ENCODE assay signal across 30 cellular contexts in genomic region chr22:24214467-24215285, GRCh38. TPM values are rescaled to one million over a fixed set of nuclear protein-coding genes. Genes with fewer than 3 reads are reported as not detected.
DNase-seq lines count a peak whose midpoint lies in the region; ATAC-seq, FAIRE-seq and TF ChIP-seq lines count a peak whose summit lies in the region.
"Had no signal": no experiment of that assay in that cellular context is flagged by ENCODE, and none has a peak within 500 bp of the region (broad histone marks: within the 10 kb centered on the region; RNA-seq: fewer than 3 reads in every experiment).

No MANE protein-coding gene starts in this region.

- no peaks in the 10 kb centered on the region for H3K4me1 ChIP-seq in H1 (replicated peaks in 1 of 4; ENCODE audit: control insufficient read depth in 3 of 4, insufficient read depth in 4 of 4, low read length in 3 of 4)
- peaks cover 6% of the 10 kb centered on the region for H3K4me1 ChIP-seq in osteoblast (ENCODE audit: insufficient read depth, low read length)
- H3K4me1 ChIP-seq: psoas muscle, transverse colon had no signal

- CTCF ChIA-PET in H1 (lab: Charles Lee; ENCODE audit: partially characterized antibody) = interaction anchor here (0.8 to 6.0 kb wide), 10 partner anchors 9 to 206 kb away, joined by 3 to 56 read pairs (median 4); no protein-coding TSS in a partner anchor

- peak overlapping the region; percentile 0 for H4K91ac ChIP-seq in H1 (replicated peaks; ENCODE audit: insufficient read length, low read length)

- H3K4ac ChIP-seq in H1 (replicated peaks; ENCODE audit: insufficient read length, low read depth, low read length) = no peak overlapping the region

- peak overlapping the region; percentile 80; the same call in 1 of the 2 replicates for H4K8ac ChIP-seq in H1 (ENCODE audit: extremely low read depth, insufficient read depth, low read length)

- H3K79me2 ChIP-seq in H1 (ENCODE audit: control insufficient read depth in 1 of 2, insufficient read depth in 2 of 2, low read length in 2 of 2) = no peaks in the 10 kb centered on the region
- no peaks in the 10 kb centered on the region for H3K79me2 ChIP-seq in osteoblast (ENCODE audit: insufficient read depth, low read length)

- no peak overlapping the region for H2BK120ac ChIP-seq in H1 (replicated peaks; ENCODE audit: low read depth, low read length)

- H3K4me3 ChIP-seq in H7 (ENCODE audit: insufficient read depth, low read depth, low read length) (no peak overlapping the region), H1 (ENCODE audit: extremely low read depth in 1 of 4, insufficient read depth in 2 of 4, low read depth in 3 of 4, low read length in 4 of 4) (no peak overlapping the region), osteoblast (ENCODE audit: insufficient read depth, low read length) (no peak overlapping the region)
- H3K4me3 ChIP-seq: psoas muscle, transverse colon had no signal

- H4K20me1 ChIP-seq in H1 (replicated peaks in 1 of 2; ENCODE audit: control insufficient read depth in 1 of 2, insufficient read depth in 2 of 2, low read length in 2 of 2) = no peaks in the 10 kb centered on the region
- no peaks in the 10 kb centered on the region for H4K20me1 ChIP-seq in osteoblast (ENCODE audit: insufficient read depth, low read length)

- 85% methylated on average over 12 of the region's 12 CpGs; no CpG with 5 or more reads in 1 of the 2 experiments for WGBS in H1 (ENCODE audit: extremely low coverage in 1 of 2, insufficient coverage in 1 of 2, insufficient read length in 1 of 2, insufficient replicate concordance in 2 of 2, low coverage in 1 of 2, low lambda C conversion rate in 2 of 2, missing lambda C conversion rate in 1 of 2), 2 experiments

- TF ChIP-seq EP300 in H1 (IDR thresholded peaks at IDR 0.05; ENCODE audit: borderline replicate concordance in 1 of 2, low read depth in 2 of 2, low read length in 2 of 2) = no peak

- H3K23me2 ChIP-seq in H1 (ENCODE audit: low read depth, low read length) = no peaks in the 10 kb centered on the region

- H3K9me3 ChIP-seq in H1 (ENCODE audit: insufficient read depth in 2 of 2, low read depth in 1 of 2, low read length in 1 of 2) = no peaks in the 10 kb centered on the region
- H3K9me3 ChIP-seq in osteoblast (ENCODE audit: low read depth, low read length) = no peaks in the 10 kb centered on the region
- H3K9me3 ChIP-seq: Caco-2, psoas muscle, transverse colon had no signal

- H3K36me3 ChIP-seq in H7 (replicated peaks; ENCODE audit: control insufficient read depth, insufficient read depth, low read length) (no peaks in the 10 kb centered on the region), H1 (ENCODE audit: control insufficient read depth in 2 of 4, insufficient read depth in 4 of 4, low read length in 3 of 4) (no peaks in the 10 kb centered on the region), osteoblast (ENCODE audit: insufficient read depth, low read length) (peaks cover 9% of the 10 kb centered on the region)
- H3K36me3 ChIP-seq: transverse colon had no signal

- no peak overlapping the region for H3K56ac ChIP-seq in H1 (replicated peaks; ENCODE audit: insufficient read length, low read depth, low read length)

- no peak for TF ChIP-seq CTCF in H1 (IDR thresholded peaks at IDR 0.05; ENCODE audit: control extremely low read depth in 1 of 3, insufficient read depth in 1 of 3, low read depth in 1 of 3, low read length in 3 of 3)
- TF ChIP-seq CTCF in osteoblast (IDR thresholded peaks at IDR 0.05; ENCODE audit: extremely low read depth, low read depth, low read length) = no peak

- no peak overlapping the region for H3K14ac ChIP-seq in H1 (ENCODE audit: insufficient read length)

- H3K9ac ChIP-seq in H1 (replicated peaks in 1 of 4; ENCODE audit: extremely low read depth in 1 of 4, low read depth in 3 of 4, low read length in 3 of 4) = no peak overlapping the region

- H2AFZ ChIP-seq in H1 (ENCODE audit: low read length) (0 out of 2 replicates have a peak overlapping the region, but pooled peaks have one; percentile 70), osteoblast (ENCODE audit: low read length) (no peak overlapping the region)

- no peak overlapping the region for H2BK12ac ChIP-seq in H1 (ENCODE audit: low read depth, low read length)

- ATAC-seq in HG03139 (IDR thresholded peaks at IDR 0.05; ENCODE audit: unreplicated experiment) = no peak
- ATAC-seq: activated CD8-positive, alpha-beta memory T cell treated with anti-CD3 and anti-CD28 coated beads, Interleukin-2, amount 10 ng/mL, durations not matched to agents 7 days and 5 days; stimulated activated memory B cell treated with anti-CD40 and anti-IgM and Interleukin-4, amounts not matched to agents 10 μg/mL and 1 μg/mL and 100 μg/mL, for 72 hours had no signal

- DNase-seq in NCI-H82 (lab: John Stamatoyannopoulos, UW) = peak; percentile 16
- DNase-seq in NCI-H82 treated with DMSO at 0.1 percent for 48 hours (lab: John Stamatoyannopoulos, UW; ENCODE audit: unreplicated experiment) = no peak
- peak; percentile 37 for DNase-seq in H7
- no peak for DNase-seq in H1 (ENCODE audit: low read depth in 1 of 2, low spot score in 2 of 2)
- DNase-seq in osteoblast (ENCODE audit: insufficient read length, low spot score, missing footprints) = peak; percentile 38
- DNase-seq in glomerular visceral epithelial cell (ENCODE audit: extremely low spot score) = no peak
- DNase-seq in NCI-H774 (lab: John Stamatoyannopoulos, UW) = no peak
- DNase-seq: activated B cell treated with CpG ODN at 0.5 μM for 24 hours; activated CD4-positive, alpha-beta T cell treated with anti-CD3 and anti-CD28 coated beads, Interleukin-2, amount 50 U/mL, for 1 hour; activated CD8-positive, alpha-beta memory T cell treated with anti-CD3 and anti-CD28 coated beads, Interleukin-2, amount 10 ng/mL, durations not matched to agents 7 days and 5 days; activated naive CD4-positive, alpha-beta T cell treated with Interleukin-2 at 50 U/mL for 16 hours; amygdala; Caco-2; DMS79; effector CD4-positive, alpha-beta T cell; hypothalamus; mesendoderm; NCI-H1048; NCI-H1694 treated with DMSO at 0.1 percent for 48 hours; NCI-H446 treated with DMSO at 0.1 percent for 48 hours; psoas muscle; RPMI8226; stimulated activated CD4-positive, alpha-beta T cell treated with anti-CD3 and anti-CD28 coated beads, Interleukin-15, amount 100 ng/mL, for 24 hours; stimulated activated CD4-positive, alpha-beta T cell treated with anti-CD3 and anti-CD28 coated beads, Interleukin-4, amount 100 ng/mL, for 4 hours; transverse colon had no signal

- H3K79me1 ChIP-seq in H1 (ENCODE audit: low read depth, low read length) = no peaks in the 10 kb centered on the region

- H4K5ac ChIP-seq in H1 (ENCODE audit: insufficient read length, low read depth, low read length) = no peak overlapping the region

- no peak overlapping the region; the same call in 1 of the 2 replicates for H3K18ac ChIP-seq in H1 (ENCODE audit: extremely low read depth, low read length)

- H2AK5ac ChIP-seq in H1 (ENCODE audit: low read depth, low read length) = no peak overlapping the region

- H3K27me3 ChIP-seq in H7 (ENCODE audit: control insufficient read depth, insufficient read depth, low read length) = no peaks in the 10 kb centered on the region
- no peaks in the 10 kb centered on the region for H3K27me3 ChIP-seq in H1 (replicated peaks in 1 of 4; ENCODE audit: control insufficient read depth in 3 of 4, extremely low read depth in 1 of 4, insufficient read depth in 3 of 4, low read length in 3 of 4)
- no peaks in the 10 kb centered on the region for H3K27me3 ChIP-seq in osteoblast (ENCODE audit: insufficient read depth, low read length)
- H3K27me3 ChIP-seq: transverse colon had no signal

- 0 out of 2 replicates have a peak overlapping the region, but pooled peaks have one; percentile 72 for H2BK15ac ChIP-seq in H1 (ENCODE audit: low read length)

- FAIRE-seq in H1 (lab: Jason Lieb, UNC) = no peak
- FAIRE-seq: G401.6 had no signal

- POLR2A ChIA-PET in H1 (lab: Charles Lee; ENCODE audit: partially characterized antibody) = no interaction called here

- H3K4me2 ChIP-seq in H1 (ENCODE audit: insufficient read depth in 1 of 2, low read depth in 2 of 2, low read length in 2 of 2) (no peak overlapping the region), osteoblast (ENCODE audit: insufficient read depth, low read length) (no peak overlapping the region)

- H3K23ac ChIP-seq in H1 (ENCODE audit: insufficient read length) = no peak overlapping the region

- no peak overlapping the region for H2BK20ac ChIP-seq in H1 (ENCODE audit: low read length)

- TF ChIP-seq POLR2A in H1 (IDR thresholded peaks at IDR 0.05; ENCODE audit: control extremely low read depth in 1 of 2, low read depth in 2 of 2, low read length in 2 of 2) = no peak

- H3K27ac ChIP-seq in H1 (ENCODE audit: low read depth, low read length) (no peak overlapping the region), osteoblast (ENCODE audit: low read depth, low read length) (no peak overlapping the region)
- H3K27ac ChIP-seq: 22Rv1, psoas muscle, transverse colon had no signal

- TF ChIP-seq RAD21 in H1 (IDR thresholded peaks at IDR 0.05 in 1 of 2, conservative IDR thresholded peaks at IDR 0.05 in 1 of 2; ENCODE audit: low read depth in 2 of 2, low read length in 2 of 2) = no peak

- no peak overlapping the region for H2BK5ac ChIP-seq in H1 (ENCODE audit: low read depth, low read length)

RNA-seq across cellular contexts. Expression of gene GGT5, which starts 30.2 kb away (rescaled TPM):
- 0.63 TPM in 1 of 2 replicates, not detected in the other for total RNA-seq in H7 (2014; rRNA removed; shearing (Covaris generic))
- not detected in 2 replicates for total RNA-seq in H1 (2021; fragmentation: NEBNext Ultra II Directional; extraction: Animal tissue kit (Norgen Biotek cat#: 25700))
- 0.05 and 0.24 TPM in 2 replicates for polyA plus RNA-seq in H1 (2011; rRNA removed)
- not detected for polyA plus RNA-seq in H1 (2011; cell fraction: cytosol; rRNA removed)
- polyA plus RNA-seq in H1 (2011; cell fraction: nucleus; rRNA removed) = 0.16 TPM
- not detected in 4 replicates for polyA plus RNA-seq in H1 (2012, experiment 1 of 2)
- polyA plus RNA-seq in H1 (2012, experiment 2 of 2) = not detected
- polyA plus RNA-seq in H1 (2013, experiment 1 of 2) = not detected
- not detected for polyA plus RNA-seq in H1 (2013, experiment 2 of 2)
- polyA minus RNA-seq in H1 (2011; rRNA and poly(A)+ RNA removed) = not detected in 2 replicates
- polyA minus RNA-seq in H1 (2011; cell fraction: cytosol; rRNA and poly(A)+ RNA removed) = not detected
- polyA minus RNA-seq in H1 (2011; cell fraction: nucleus; rRNA and poly(A)+ RNA removed) = 0.10 TPM
- total RNA-seq in osteoblast = 7.2 and 16.2 TPM in 2 replicates
- total RNA-seq: activated B cell treated with CpG ODN at 0.5 μM for 24 hours had no signal

RNA-seq across cellular contexts. Expression of gene SUSD2, which starts 33.4 kb away (rescaled TPM):
- 0.83 and 1.3 TPM in 2 replicates for total RNA-seq in H7 (2014; rRNA removed; shearing (Covaris generic))
- 1.5 and 2.0 TPM in 2 replicates for total RNA-seq in H1 (2021; fragmentation: NEBNext Ultra II Directional; extraction: Animal tissue kit (Norgen Biotek cat#: 25700))
- 4.8 and 5.5 TPM in 2 replicates for polyA plus RNA-seq in H1 (2011; rRNA removed)
- 1.8 TPM for polyA plus RNA-seq in H1 (2011; cell fraction: cytosol; rRNA removed)
- polyA plus RNA-seq in H1 (2011; cell fraction: nucleus; rRNA removed) = 7.8 TPM
- 1.5 to 3.7 TPM (median 2.7 TPM) in 4 replicates for polyA plus RNA-seq in H1 (2012, experiment 1 of 2)
- polyA plus RNA-seq in H1 (2012, experiment 2 of 2) = 1.7 TPM
- 4.0 TPM for polyA plus RNA-seq in H1 (2013, experiment 1 of 2)
- 3.1 TPM for polyA plus RNA-seq in H1 (2013, experiment 2 of 2)
- polyA minus RNA-seq in H1 (2011; rRNA and poly(A)+ RNA removed) = 1.9 and 2.0 TPM in 2 replicates
- polyA minus RNA-seq in H1 (2011; cell fraction: cytosol; rRNA and poly(A)+ RNA removed) = 1.4 TPM
- polyA minus RNA-seq in H1 (2011; cell fraction: nucleus; rRNA and poly(A)+ RNA removed) = 2.1 TPM
- total RNA-seq in osteoblast = 0.72 and 2.4 TPM in 2 replicates
- polyA plus RNA-seq: CD14-positive monocyte had no signal

RNA-seq across cellular contexts. Expression of gene SPECC1L, which starts 56.0 kb away (rescaled TPM):
- total RNA-seq in H7 (2014; rRNA removed; shearing (Covaris generic)) = 23.0 and 27.2 TPM in 2 replicates
- total RNA-seq in H1 (2021; fragmentation: NEBNext Ultra II Directional; extraction: Animal tissue kit (Norgen Biotek cat#: 25700)) = 61.6 and 66.4 TPM in 2 replicates
- 15.7 and 16.4 TPM in 2 replicates for polyA plus RNA-seq in H1 (2011; rRNA removed)
- 20.7 TPM for polyA plus RNA-seq in H1 (2011; cell fraction: cytosol; rRNA removed)
- polyA plus RNA-seq in H1 (2011; cell fraction: nucleus; rRNA removed) = 36.2 TPM
- 25.4 to 29.1 TPM (median 26.5 TPM) in 4 replicates for polyA plus RNA-seq in H1 (2012, experiment 1 of 2)
- 2.6 TPM for polyA plus RNA-seq in H1 (2012, experiment 2 of 2)
- polyA plus RNA-seq in H1 (2013, experiment 1 of 2) = 18.8 TPM
- 18.6 TPM for polyA plus RNA-seq in H1 (2013, experiment 2 of 2)
- 43.5 and 46.1 TPM in 2 replicates for polyA minus RNA-seq in H1 (2011; rRNA and poly(A)+ RNA removed)
- 21.0 TPM for polyA minus RNA-seq in H1 (2011; cell fraction: cytosol; rRNA and poly(A)+ RNA removed)
- 49.8 TPM for polyA minus RNA-seq in H1 (2011; cell fraction: nucleus; rRNA and poly(A)+ RNA removed)
- 45.7 and 46.7 TPM in 2 replicates for total RNA-seq in osteoblast

Comparison
In these comparisons a context has a peak if more than half of its experiments do, and no peak if none do; other contexts are left out.
1. DNase-seq: peak in NCI-H82 (single experiment), H7 (single experiment) and osteoblast (single experiment); none in NCI-H82 treated with DMSO at 0.1 percent for 48 hours (single experiment), H1 (0 of 2), glomerular visceral epithelial cell (single experiment) and NCI-H774 (single experiment).